In the genomic region with DNA sequence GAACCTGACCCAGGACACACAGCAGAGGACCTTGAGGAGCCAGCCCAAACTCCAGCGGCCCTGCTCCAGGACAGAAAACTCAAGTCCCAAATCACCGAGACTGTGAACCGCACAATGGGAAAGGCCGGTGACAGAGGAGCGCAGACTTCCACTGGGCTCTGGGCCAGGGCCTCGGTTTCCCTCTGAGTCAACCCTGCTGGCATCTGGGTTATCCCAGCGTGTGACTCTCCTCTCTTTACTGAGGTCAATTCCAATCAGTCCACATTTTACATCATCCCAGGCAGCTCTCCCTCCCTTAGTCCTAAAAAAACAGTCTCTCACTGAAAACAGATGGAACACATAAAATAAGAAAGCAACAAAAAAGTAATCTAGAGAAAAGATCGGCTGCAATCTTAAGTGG, we compare ENCODE assay signal across 16 cellular contexts. TPM values are rescaled to one million over a fixed set of nuclear protein-coding genes. Genes with fewer than 3 reads are reported as not detected.
A peak's percentile ranks its signal among the peaks of the same experiment; 100 is the strongest.
DNase-seq lines count a peak whose midpoint lies in the region; ATAC-seq and TF ChIP-seq lines count a peak whose summit lies in the region.
"Had no signal": no experiment of that assay in that cellular context is flagged by ENCODE, and none has a peak within 500 bp of the region (broad histone marks: within the 10 kb centered on the region; RNA-seq: fewer than 3 reads in every experiment).

No MANE protein-coding gene starts in this region.

- H3K27ac ChIP-seq in brain microvascular endothelial cell (no peak overlapping the region), mesenchymal stem cell (ENCODE audit: low read length, poor library complexity, severe bottlenecking) (no peak overlapping the region), uterus (peak overlapping the region; percentile 71 to 74), A673 (ENCODE audit: low read depth, low read length, poor library complexity, severe bottlenecking) (no peak overlapping the region)

- H3K27ac Mint-ChIP-seq in activated CD8-positive, alpha-beta memory T cell treated with anti-CD3 and anti-CD28 coated beads, Interleukin-2, amount 10 ng/mL, durations not matched to agents 7 days and 5 days = peak overlapping the region; percentile 10
- H3K27ac Mint-ChIP-seq: activated naive CD4-positive, alpha-beta T cell treated with anti-CD3 and anti-CD28 coated beads, Interleukin-2, amount 10 ng/mL, durations not matched to agents 7 days and 5 days had no signal

- no peak overlapping the region for H3K4ac ChIP-seq in mesenchymal stem cell (ENCODE audit: low read depth in 1 of 2, low read length in 2 of 2)

- in situ Hi-C loops in brain microvascular endothelial cell (cut with HindIII; ENCODE audit: low pct_ligation_motif_present, low sequenced_read_pairs) = no loop called here

- whole genome bisulfite sequencing in mesenchymal stem cell = 88% methylated on average over 8 of the region's 8 CpGs

- no peak overlapping the region for H4K91ac ChIP-seq in mesenchymal stem cell (ENCODE audit: low read length)

- no TSS peak for BruUV-seq in A673 (replicated peaks; lab: Mats Ljungman, UMichigan)

- ATAC-seq in activated CD8-positive, alpha-beta memory T cell treated with anti-CD3 and anti-CD28 coated beads, Interleukin-2, amount 10 ng/mL, durations not matched to agents 7 days and 5 days = no peak
- ATAC-seq in HG03280 (IDR thresholded peaks at IDR 0.05; ENCODE audit: unreplicated experiment) = no peak
- ATAC-seq: left colon had no signal

- peaks cover 35% of the 10 kb centered on the region for H3K79me1 ChIP-seq in mesenchymal stem cell (replicated peaks; ENCODE audit: low read length, poor library complexity, severe bottlenecking)

- no peak overlapping the region for H2BK15ac ChIP-seq in mesenchymal stem cell (ENCODE audit: low read depth, poor library complexity, severe bottlenecking)

- H2BK12ac ChIP-seq in mesenchymal stem cell (ENCODE audit: low read length in 2 of 2) = no peak overlapping the region

- CTCF ChIA-PET in activated CD8-positive, alpha-beta memory T cell treated with anti-CD3 and anti-CD28 coated beads, Interleukin-2, amount 10 ng/mL, durations not matched to agents 7 days and 5 days (lab: Charles Lee) = interaction anchor here (0.9 kb wide), 1 partner anchor 12 kb away, joined by 3 read pairs; no protein-coding TSS in a partner anchor
- CTCF ChIA-PET in A673 (lab: Charles Lee) = no interaction called here

- H3K4me2 ChIP-seq in mesenchymal stem cell (ENCODE audit: low read length, poor library complexity, severe bottlenecking) = no peak overlapping the region

- intact Hi-C loops in uterus (cut with DNase I; ENCODE audit: low total_unique reads) (no loop called here), A673 (cut with micrococcal nuclease; ENCODE audit: unreplicated experiment) (no loop called here)

- no peak overlapping the region for H2AFZ ChIP-seq in mesenchymal stem cell (ENCODE audit: low read depth, low read length)

- H2BK120ac ChIP-seq in mesenchymal stem cell (ENCODE audit: low read depth, low read length) = no peak overlapping the region

- no peak overlapping the region for H3K4me3 Mint-ChIP-seq in activated CD8-positive, alpha-beta memory T cell treated with anti-CD3 and anti-CD28 coated beads, Interleukin-2, amount 10 ng/mL, durations not matched to agents 7 days and 5 days
- H3K4me3 Mint-ChIP-seq: activated naive CD4-positive, alpha-beta T cell treated with anti-CD3 and anti-CD28 coated beads, Interleukin-2, amount 10 ng/mL, durations not matched to agents 7 days and 5 days had no signal

- peaks cover 13% of the 10 kb centered on the region for H3K4me1 ChIP-seq in mesenchymal stem cell (ENCODE audit: control insufficient read depth, insufficient read depth, low read depth, low read length)
- peaks cover 0 to 12% of the 10 kb centered on the region in 2 donors for H3K4me1 ChIP-seq in uterus
- peaks cover 6% of the 10 kb centered on the region for H3K4me1 ChIP-seq in A673 (ENCODE audit: insufficient read depth, low read length, poor library complexity, severe bottlenecking)

- no peak overlapping the region for H3K18ac ChIP-seq in mesenchymal stem cell (ENCODE audit: low read depth in 1 of 2, low read length in 2 of 2)

- POLR2A ChIA-PET in A673 (lab: Charles Lee; ENCODE audit: low non-redundant PET) = no interaction called here

- H3K4me3 ChIP-seq in brain microvascular endothelial cell (ENCODE audit: low read depth, low read length) (no peak overlapping the region), mesenchymal stem cell (ENCODE audit: insufficient read depth in 1 of 2, low read depth in 1 of 2, low read length in 2 of 2) (no peak overlapping the region), uterus (no peak overlapping the region), A673 (ENCODE audit: low read depth, low read length, poor library complexity, severe bottlenecking) (no peak overlapping the region)
- H3K4me3 ChIP-seq: dorsolateral prefrontal cortex had no signal

- H3K27me3 ChIP-seq in brain microvascular endothelial cell (replicated peaks) (no peaks in the 10 kb centered on the region), mesenchymal stem cell (ENCODE audit: control insufficient read depth in 1 of 2, insufficient read depth in 1 of 2, low read length in 2 of 2) (peaks cover 0 to 8% of the 10 kb centered on the region in 2 experiments), uterus (no peaks in the 10 kb centered on the region), A673 (replicated peaks; ENCODE audit: insufficient read depth, low read depth, low read length, poor library complexity) (no peaks in the 10 kb centered on the region)
- H3K27me3 ChIP-seq: dorsolateral prefrontal cortex had no signal

- no peak for DNase-seq in activated CD8-positive, alpha-beta memory T cell treated with anti-CD3 and anti-CD28 coated beads, Interleukin-2, amount 10 ng/mL, durations not matched to agents 7 days and 5 days
- DNase-seq in activated CD8-positive, alpha-beta memory T cell treated with anti-CD3 and anti-CD28 coated beads, Interleukin-2, amount 50 U/mL, for 48 hours = no peak
- peak; percentile 62 for DNase-seq in brain microvascular endothelial cell
- no peak for DNase-seq in mesenchymal stem cell
- DNase-seq in uterus = peak; percentile 57 to 60
- no peak for DNase-seq in A673 (ENCODE audit: low spot score)
- no peak for DNase-seq in NOMO-1 treated with DMSO at 0.1 percent for 48 hours (lab: John Stamatoyannopoulos, UW; ENCODE audit: unreplicated experiment)
- DNase-seq: 8988T; activated naive CD4-positive, alpha-beta T cell treated with anti-CD3 and anti-CD28 coated beads, Interleukin-2, amount 10 ng/mL, durations not matched to agents 7 days and 5 days; DMS153; dorsolateral prefrontal cortex; left colon; NCI-H1930; NCI-H82; SHP77 treated with DMSO at 0.1 percent for 48 hours had no signal

- no peak overlapping the region for H3K14ac ChIP-seq in mesenchymal stem cell (ENCODE audit: low read length in 2 of 2)

- H3K9me3 Mint-ChIP-seq in activated CD8-positive, alpha-beta memory T cell treated with anti-CD3 and anti-CD28 coated beads, Interleukin-2, amount 10 ng/mL, durations not matched to agents 7 days and 5 days (ENCODE audit: low read depth) = no peaks in the 10 kb centered on the region
- H3K9me3 Mint-ChIP-seq: activated naive CD4-positive, alpha-beta T cell treated with anti-CD3 and anti-CD28 coated beads, Interleukin-2, amount 10 ng/mL, durations not matched to agents 7 days and 5 days had no signal

- H3K9ac ChIP-seq in mesenchymal stem cell (ENCODE audit: low read length) = peak overlapping the region; percentile 54

- H2AK5ac ChIP-seq in mesenchymal stem cell (ENCODE audit: low read length, severe bottlenecking) = no peak overlapping the region

- H3K4me1 Mint-ChIP-seq in activated CD8-positive, alpha-beta memory T cell treated with anti-CD3 and anti-CD28 coated beads, Interleukin-2, amount 10 ng/mL, durations not matched to agents 7 days and 5 days = peaks cover 70% of the 10 kb centered on the region

- no peaks in the 10 kb centered on the region for H3K36me3 ChIP-seq in brain microvascular endothelial cell (replicated peaks)
- no peaks in the 10 kb centered on the region for H3K36me3 ChIP-seq in mesenchymal stem cell (ENCODE audit: control insufficient read depth in 1 of 2, insufficient read depth in 2 of 2, low read depth in 1 of 2, low read length in 2 of 2)
- no peaks in the 10 kb centered on the region for H3K36me3 ChIP-seq in uterus
- H3K36me3 ChIP-seq in A673 (ENCODE audit: insufficient read depth, low read length, poor library complexity, severe bottlenecking) = no peaks in the 10 kb centered on the region

- peaks cover 2% of the 10 kb centered on the region for H3K36me3 Mint-ChIP-seq in activated CD8-positive, alpha-beta memory T cell treated with anti-CD3 and anti-CD28 coated beads, Interleukin-2, amount 10 ng/mL, durations not matched to agents 7 days and 5 days

- H3K9me3 ChIP-seq in mesenchymal stem cell (ENCODE audit: control insufficient read depth, low read length) (no peaks in the 10 kb centered on the region), uterus (no peaks in the 10 kb centered on the region), A673 (ENCODE audit: low read depth, low read length, poor library complexity, severe bottlenecking) (no peaks in the 10 kb centered on the region)

- no peak overlapping the region for H4K8ac ChIP-seq in mesenchymal stem cell (ENCODE audit: low read length)

- TF ChIP-seq CTCF in brain microvascular endothelial cell (IDR thresholded peaks at IDR 0.05; ENCODE audit: low read depth, low read length, missing control alignments) (no peak), uterus (IDR thresholded peaks at IDR 0.05) (no peak), A673 (conservative IDR thresholded peaks at IDR 0.05; ENCODE audit: low read depth, low read length) (no peak)

- H2BK5ac ChIP-seq in mesenchymal stem cell (ENCODE audit: low read depth, low read length, poor library complexity, severe bottlenecking) = no peak overlapping the region

- TF ChIP-seq POLR2A in uterus (IDR thresholded peaks at IDR 0.05) = no peak

- no peaks in the 10 kb centered on the region for H3K27me3 Mint-ChIP-seq in activated CD8-positive, alpha-beta memory T cell treated with anti-CD3 and anti-CD28 coated beads, Interleukin-2, amount 10 ng/mL, durations not matched to agents 7 days and 5 days
- H3K27me3 Mint-ChIP-seq: activated naive CD4-positive, alpha-beta T cell treated with anti-CD3 and anti-CD28 coated beads, Interleukin-2, amount 10 ng/mL, durations not matched to agents 7 days and 5 days had no signal

- H3K23ac ChIP-seq in mesenchymal stem cell (ENCODE audit: low read length in 2 of 2) = no peak overlapping the region

RNA-seq across cellular contexts. Expression of a gene that starts 36.9 kb away (rescaled TPM):
- 100 to 1,000 TPM in 1 of 2 experiments, 10 to 100 TPM in 1; 96.1 to 103 TPM for total RNA-seq in activated CD8-positive, alpha-beta memory T cell treated with anti-CD3 and anti-CD28 coated beads, Interleukin-2, amount 10 ng/mL, durations not matched to agents 7 days and 5 days
- 8.1 TPM for polyA plus RNA-seq in mesenchymal stem cell (2013, experiment 1 of 2)
- polyA plus RNA-seq in mesenchymal stem cell (2013, experiment 2 of 2) = 7.9 TPM
- total RNA-seq in uterus (10 to 100 TPM; 19.7 to 97.7 (median 26.5) TPM), A673 (2021) (38.5 and 47.0 TPM in 2 replicates)

Comparison
In these comparisons a context has a peak if more than half of its experiments do, and no peak if none do; other contexts are left out.
1. DNase-seq: peak in brain microvascular endothelial cell (single experiment) and uterus (2 of 2); none in activated CD8-positive, alpha-beta memory T cell treated with anti-CD3 and anti-CD28 coated beads, Interleukin-2, amount 10 ng/mL, durations not matched to agents 7 days and 5 days (single experiment), activated CD8-positive, alpha-beta memory T cell treated with anti-CD3 and anti-CD28 coated beads, Interleukin-2, amount 50 U/mL, for 48 hours (single experiment), mesenchymal stem cell (single experiment), A673 (single experiment) and NOMO-1 treated with DMSO at 0.1 percent for 48 hours (single experiment).
2. H3K27ac ChIP-seq: peak in uterus (2 of 2); none in brain microvascular endothelial cell (single experiment), mesenchymal stem cell (single experiment) and A673 (single experiment).